36 cellular contexts compared by ENCODE assay signal in the genomic region with DNA sequence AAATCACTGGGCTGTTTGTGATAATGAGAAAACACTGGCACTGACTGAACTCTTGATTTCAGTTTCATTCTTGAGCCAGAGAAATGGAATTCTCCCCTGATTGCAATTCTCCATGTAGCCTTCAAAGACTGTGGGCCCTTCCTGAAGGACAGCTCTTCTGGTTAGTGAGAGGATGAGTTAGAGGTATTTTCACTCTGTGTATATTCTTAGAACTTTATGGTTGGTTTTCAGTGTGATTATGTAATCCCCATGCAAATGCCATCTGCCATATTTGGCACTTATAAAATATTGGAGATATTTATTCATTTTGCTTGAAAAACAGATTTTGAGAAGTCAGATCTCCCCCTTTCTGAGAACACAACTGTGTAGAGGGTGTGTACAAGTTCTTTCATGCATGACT.
"Had no signal": no experiment of that assay in that cellular context is flagged by ENCODE, and none has a peak within 500 bp of the region (broad histone marks: within the 10 kb centered on the region; RNA-seq: fewer than 3 reads in every experiment).

No MANE protein-coding gene starts in this region.

- H3K36me3 ChIP-seq: brain microvascular endothelial cell, Peyer's patch had no signal

- ATAC-seq: activated CD8-positive, alpha-beta memory T cell treated with anti-CD3 and anti-CD28 coated beads, Interleukin-2, amount 10 ng/mL, durations not matched to agents 7 days and 5 days; PC-3; Right ventricle myocardium inferior; SK-N-SH treated with all-trans-retinoic acid at 6 μM for 48 hours had no signal

- H3K4me1 Mint-ChIP-seq: activated B cell treated with CpG ODN at 0.5 μM for 24 hours; activated CD4-positive, alpha-beta memory T cell treated with anti-CD3 and anti-CD28 coated beads, Interleukin-2, amount 10 ng/mL, durations not matched to agents 7 days and 5 days; activated CD8-positive, alpha-beta memory T cell treated with anti-CD3 and anti-CD28 coated beads, Interleukin-2, amount 10 ng/mL, durations not matched to agents 7 days and 5 days; activated naive CD8-positive, alpha-beta T cell treated with anti-CD3 and anti-CD28 coated beads for 36 hours had no signal

- H3K27me3 Mint-ChIP-seq: activated B cell treated with CpG ODN at 0.5 μM for 24 hours; activated CD4-positive, alpha-beta memory T cell treated with anti-CD3 and anti-CD28 coated beads, Interleukin-2, amount 10 ng/mL, durations not matched to agents 7 days and 5 days; activated CD8-positive, alpha-beta memory T cell treated with anti-CD3 and anti-CD28 coated beads, Interleukin-2, amount 10 ng/mL, durations not matched to agents 7 days and 5 days had no signal

- H3K27me3 ChIP-seq: brain microvascular endothelial cell, Peyer's patch had no signal

- H3K27ac ChIP-seq: brain microvascular endothelial cell, Peyer's patch, RWPE1, VCaP had no signal

- H3K27ac Mint-ChIP-seq: activated B cell treated with CpG ODN at 0.5 μM for 24 hours; activated CD4-positive, alpha-beta memory T cell treated with anti-CD3 and anti-CD28 coated beads, Interleukin-2, amount 10 ng/mL, durations not matched to agents 7 days and 5 days; activated CD8-positive, alpha-beta memory T cell treated with anti-CD3 and anti-CD28 coated beads, Interleukin-2, amount 10 ng/mL, durations not matched to agents 7 days and 5 days; activated naive CD8-positive, alpha-beta T cell treated with anti-CD3 and anti-CD28 coated beads for 36 hours had no signal

- H3K4me3 ChIP-seq: Peyer's patch had no signal

- H3K4me3 Mint-ChIP-seq: activated B cell treated with CpG ODN at 0.5 μM for 24 hours; activated CD4-positive, alpha-beta memory T cell treated with anti-CD3 and anti-CD28 coated beads, Interleukin-2, amount 10 ng/mL, durations not matched to agents 7 days and 5 days; activated CD8-positive, alpha-beta memory T cell treated with anti-CD3 and anti-CD28 coated beads, Interleukin-2, amount 10 ng/mL, durations not matched to agents 7 days and 5 days; activated naive CD8-positive, alpha-beta T cell treated with anti-CD3 and anti-CD28 coated beads for 36 hours had no signal

- H3K36me3 Mint-ChIP-seq: activated CD8-positive, alpha-beta memory T cell treated with anti-CD3 and anti-CD28 coated beads, Interleukin-2, amount 10 ng/mL, durations not matched to agents 7 days and 5 days; activated naive CD8-positive, alpha-beta T cell treated with anti-CD3 and anti-CD28 coated beads for 36 hours had no signal

- H3K9me3 ChIP-seq: Peyer's patch had no signal

- H3K9me3 Mint-ChIP-seq: activated B cell treated with CpG ODN at 0.5 μM for 24 hours; activated CD4-positive, alpha-beta memory T cell treated with anti-CD3 and anti-CD28 coated beads, Interleukin-2, amount 10 ng/mL, durations not matched to agents 7 days and 5 days had no signal

- DNase-seq: activated B cell treated with CpG ODN at 0.5 μM for 24 hours; activated CD4-positive, alpha-beta memory T cell treated with anti-CD3 and anti-CD28 coated beads, Interleukin-2, amount 10 ng/mL, durations not matched to agents 7 days and 5 days; activated CD4-positive, alpha-beta T cell treated with anti-CD3 and anti-CD28 coated beads for 4 hours; activated CD4-positive, CD25-positive, alpha-beta regulatory T cell treated with anti-CD3 and anti-CD28 coated beads, Interleukin-2, amount 50 U/mL, for 72 hours; activated CD8-positive, alpha-beta memory T cell treated with anti-CD3 and anti-CD28 coated beads for 24 hours; activated CD8-positive, alpha-beta memory T cell treated with anti-CD3 and anti-CD28 coated beads, Interleukin-2, amount 10 ng/mL, durations not matched to agents 7 days and 5 days; activated CD8-positive, alpha-beta memory T cell treated with anti-CD3 and anti-CD28 coated beads, Interleukin-2, amount 50 U/mL, for 48 hours; activated effector memory CD4-positive, alpha-beta T cell treated with anti-CD3 and anti-CD28 coated beads, Interleukin-2, amount 50 U/mL, for 16 hours; activated naive CD4-positive, alpha-beta T cell; activated naive CD4-positive, alpha-beta T cell treated with anti-CD3 and anti-CD28 coated beads, Interleukin-2, amount 50 U/mL, for 16 hours; activated naive CD8-positive, alpha-beta T cell treated with anti-CD3 and anti-CD28 coated beads for 36 hours; activated T-cell treated with anti-CD3 and anti-CD28 coated beads, Interleukin-2, amount 50 U/mL, for 48 hours; amniotic stem cell; aorta; brain microvascular endothelial cell; central memory CD4-positive, alpha-beta T cell; NCI-H1092 treated with DMSO at 0.1 percent for 48 hours; NCI-H1417; NCI-H146; NCI-H1930; NCI-H2081 treated with DMSO at 0.1 percent for 48 hours; NCI-H226; NCI-H446 treated with DMSO at 0.1 percent for 48 hours; NCI-H524; NK-92 treated with Interleukin-12 subunit alpha and Interleukin-12 subunit beta, amount 100 ng/mL, for 24 hours; PC-3; Peyer's patch; SIG-M5; SW 1271; T-helper 1 cell; T-helper 2 cell; T-helper 9 cell had no signal

- H3K4me1 ChIP-seq: Peyer's patch had no signal
